ENCODE assay signal across 8 cellular contexts in the genomic region with DNA sequence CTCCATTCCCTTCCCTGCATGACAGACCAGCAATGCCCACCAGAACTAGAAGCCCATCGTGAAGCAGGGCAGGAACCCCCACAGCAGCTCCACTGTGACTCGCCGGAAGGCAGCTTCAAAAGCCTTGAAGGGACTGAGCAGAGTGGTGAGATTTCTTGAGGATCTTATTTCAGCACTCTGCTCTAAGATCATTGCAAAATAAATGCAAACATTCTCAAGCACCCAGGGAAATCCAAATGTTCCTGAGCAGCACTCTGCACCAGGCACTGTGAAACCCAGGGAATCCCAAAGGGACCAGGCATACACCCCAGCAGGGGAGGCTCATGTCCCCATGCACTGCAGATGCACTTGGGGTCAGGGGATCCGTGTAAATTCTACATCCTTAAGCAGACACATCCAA.
"Had no signal": no experiment of that assay in that cellular context is flagged by ENCODE, and none has a peak within 500 bp of the region (broad histone marks: within the 10 kb centered on the region; RNA-seq: fewer than 3 reads in every experiment).

No MANE protein-coding gene starts in this region.

- ATAC-seq: HepG2 had no signal

- FAIRE-seq: H54, HepG2 had no signal

- H3K27me3 Mint-ChIP-seq: IgD-negative memory B cell had no signal

- H3K27ac Mint-ChIP-seq: H9, IgD-negative memory B cell had no signal

- H3K4me3 Mint-ChIP-seq: H9, IgD-negative memory B cell had no signal

- H3K4me1 Mint-ChIP-seq: IgD-negative memory B cell had no signal

- H3K27ac ChIP-seq: HL-60 had no signal

- DNase-seq: GOT3, H9, HCEC 1CT, KBM-7 had no signal
